Comparison of ENCODE assay signal across 9 cellular contexts in the genomic region with DNA sequence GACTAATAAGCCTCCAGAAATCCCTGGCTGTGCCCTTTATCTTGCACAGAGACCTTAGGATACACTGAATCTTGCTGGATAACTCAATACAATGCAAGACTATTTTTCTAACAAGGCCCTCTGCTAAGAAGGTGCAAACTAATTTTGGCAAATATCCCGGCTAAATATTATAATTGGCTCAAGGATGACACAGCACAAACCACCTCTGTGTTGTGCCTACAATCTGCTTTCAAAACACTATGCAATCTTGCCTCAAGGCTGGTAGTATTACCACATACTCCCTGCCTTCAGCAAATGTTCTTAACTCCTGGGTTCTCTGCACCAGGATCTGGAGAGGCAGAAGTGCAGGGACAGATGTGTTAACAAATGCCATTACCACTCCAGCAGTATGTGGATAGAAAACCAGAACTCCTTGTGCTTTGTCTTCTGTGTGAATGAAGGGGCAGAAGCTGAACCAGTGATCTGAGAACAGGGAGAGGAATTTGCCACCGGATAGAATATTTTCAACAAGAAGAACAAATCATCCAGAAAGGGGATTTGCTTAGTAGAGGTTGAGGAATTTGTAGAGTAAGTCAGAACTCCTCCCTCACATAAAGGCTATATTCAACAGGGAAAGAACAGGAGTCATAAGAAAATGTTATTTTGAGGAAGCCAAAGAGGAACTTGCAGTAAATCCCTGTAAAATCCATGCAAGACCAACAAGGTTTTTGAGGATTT.
A peak's percentile ranks its signal among the peaks of the same experiment; 100 is the strongest.
DNase-seq lines count a peak whose midpoint lies in the region; ATAC-seq and TF ChIP-seq lines count a peak whose summit lies in the region.
"Had no signal": no experiment of that assay in that cellular context is flagged by ENCODE, and none has a peak within 500 bp of the region (broad histone marks: within the 10 kb centered on the region; RNA-seq: fewer than 3 reads in every experiment).

No MANE protein-coding gene starts in this region.

- H3K4me3 ChIP-seq in fibroblast of villous mesenchyme (ENCODE audit: low read depth, low read length) (no peak overlapping the region), psoas muscle (no peak overlapping the region)

- TF ChIP-seq CTCF in fibroblast of villous mesenchyme (IDR thresholded peaks at IDR 0.05; ENCODE audit: insufficient read depth, low read depth, low read length), result no peak
- no peak for TF ChIP-seq CTCF in psoas muscle (IDR thresholded peaks at IDR 0.05)

- no peaks in the 10 kb centered on the region for H3K4me1 Mint-ChIP-seq in activated naive CD4-positive, alpha-beta T cell treated with anti-CD3 and anti-CD28 coated beads, Interleukin-2, amount 10 ng/mL, durations not matched to agents 7 days and 5 days
- no peaks in the 10 kb centered on the region for H3K4me1 Mint-ChIP-seq in T-helper 17 cell

- H3K27ac ChIP-seq in psoas muscle, result peak overlapping the region; percentile 73

- no peaks in the 10 kb centered on the region for H3K27me3 ChIP-seq in psoas muscle (ENCODE audit: insufficient read depth in 3 of 3, low read length in 2 of 3)

- H3K9me3 Mint-ChIP-seq in activated naive CD4-positive, alpha-beta T cell treated with anti-CD3 and anti-CD28 coated beads, Interleukin-2, amount 10 ng/mL, durations not matched to agents 7 days and 5 days, result no peaks in the 10 kb centered on the region

- no peak overlapping the region for H3K27ac Mint-ChIP-seq in activated naive CD4-positive, alpha-beta T cell treated with anti-CD3 and anti-CD28 coated beads, Interleukin-2, amount 10 ng/mL, durations not matched to agents 7 days and 5 days
- no peak overlapping the region for H3K27ac Mint-ChIP-seq in T-helper 17 cell

- H3K9me3 ChIP-seq in psoas muscle (no peaks in the 10 kb centered on the region), T-helper 17 cell (ENCODE audit: control insufficient read depth, low read length, poor library complexity, severe bottlenecking) (no peaks in the 10 kb centered on the region)

- DNase-seq in EL (peak; percentile 49), SIG-M5 treated with dmso at 0.1 percent for 504 hours (lab: John Stamatoyannopoulos, UW; ENCODE audit: unreplicated experiment) (peak; percentile 93), fibroblast of villous mesenchyme (ENCODE audit: low read depth) (peak; percentile 88), psoas muscle (no peak), T-helper 17 cell (no peak), DMS114 treated with DMSO at 0.1 percent for 48 hours (lab: John Stamatoyannopoulos, UW; ENCODE audit: unreplicated experiment) (no peak)
- DNase-seq in activated naive CD4-positive, alpha-beta T cell treated with anti-CD3 and anti-CD28 coated beads, Interleukin-2, amount 10 ng/mL, durations not matched to agents 7 days and 5 days, result no peak
- DNase-seq: activated CD4-positive, alpha-beta T cell treated with anti-CD3 and anti-CD28 coated beads for 4 hours had no signal

- peaks cover 56% of the 10 kb centered on the region for H3K4me1 ChIP-seq in psoas muscle

- H3K27me3 Mint-ChIP-seq in activated naive CD4-positive, alpha-beta T cell treated with anti-CD3 and anti-CD28 coated beads, Interleukin-2, amount 10 ng/mL, durations not matched to agents 7 days and 5 days, result peaks cover 4% of the 10 kb centered on the region
- no peaks in the 10 kb centered on the region for H3K27me3 Mint-ChIP-seq in T-helper 17 cell

- WGBS in psoas muscle, 3 donors, result 43 to 68% (median 62%) methylated on average over 2 of the region's 2 CpGs

- CTCF ChIA-PET in activated naive CD4-positive, alpha-beta T cell treated with anti-CD3 and anti-CD28 coated beads, Interleukin-2, amount 10 ng/mL, durations not matched to agents 7 days and 5 days (lab: Charles Lee), result interaction anchor here (0.7 to 5.0 kb wide), 2 partner anchors 94 to 198 kb away, joined by 3 to 51 read pairs; no protein-coding TSS in a partner anchor

- H3K36me3 Mint-ChIP-seq in activated naive CD4-positive, alpha-beta T cell treated with anti-CD3 and anti-CD28 coated beads, Interleukin-2, amount 10 ng/mL, durations not matched to agents 7 days and 5 days, result no peaks in the 10 kb centered on the region
- peaks cover 8% of the 10 kb centered on the region for H3K36me3 Mint-ChIP-seq in T-helper 17 cell (ENCODE audit: low read depth)

- ATAC-seq in psoas muscle (peak; percentile 58 to 80 (median 69)), T-helper 17 cell (no peak), HG03280 (IDR thresholded peaks at IDR 0.05; ENCODE audit: unreplicated experiment) (no peak)

- H3K36me3 ChIP-seq in psoas muscle (ENCODE audit: insufficient read depth in 1 of 2, low read depth in 1 of 2), result peaks cover 0 to 24% of the 10 kb centered on the region in 2 donors

- no peak overlapping the region for H3K4me3 Mint-ChIP-seq in activated naive CD4-positive, alpha-beta T cell treated with anti-CD3 and anti-CD28 coated beads, Interleukin-2, amount 10 ng/mL, durations not matched to agents 7 days and 5 days
- no peak overlapping the region for H3K4me3 Mint-ChIP-seq in T-helper 17 cell

- intact Hi-C loops in psoas muscle (cut with DNase I), result loop anchor here (2.0 to 5.0 kb wide), 2 partner anchors 91 to 94 kb away; no protein-coding TSS in a partner anchor

Comparison
In these comparisons a context has a peak if more than half of its experiments do, and no peak if none do; other contexts are left out.
1. DNase-seq: peak in EL (single experiment), SIG-M5 treated with dmso at 0.1 percent for 504 hours (single experiment) and fibroblast of villous mesenchyme (single experiment); none in psoas muscle (0 of 2), activated naive CD4-positive, alpha-beta T cell treated with anti-CD3 and anti-CD28 coated beads, Interleukin-2, amount 10 ng/mL, durations not matched to agents 7 days and 5 days (single experiment), T-helper 17 cell (0 of 3) and DMS114 treated with DMSO at 0.1 percent for 48 hours (single experiment).
2. ATAC-seq: peak in psoas muscle (4 of 4); none in T-helper 17 cell (single experiment) and HG03280 (single experiment).